8 cellular contexts compared by ENCODE assay signal in genomic region chr6:10030942-10031537, GRCh38.
DNase-seq lines count a peak whose midpoint lies in the region; ATAC-seq and TF ChIP-seq lines count a peak whose summit lies in the region.

No MANE protein-coding gene starts in this region.

- TF ChIP-seq EP300 in stomach (IDR thresholded peaks at IDR 0.05): no peak

- TF ChIP-seq CTCF in epithelial cell of esophagus (IDR thresholded peaks at IDR 0.05; ENCODE audit: insufficient read depth, low read depth, low read length, missing control alignments) (peak; percentile 55), stomach (IDR thresholded peaks at IDR 0.05) (peak in 4 of 7 experiments; percentile 15 to 56 (median 38))

- intact Hi-C loops in stomach (cut with DNase I; ENCODE audit: low total_unique reads): loop anchor here (10.0 kb wide), 1 partner anchor 394 kb away; no protein-coding TSS in a partner anchor

- no peaks in the 10 kb centered on the region for H3K36me3 ChIP-seq in stomach

- 64 to 72% (median 67%) methylated on average over 8 of the region's 8 CpGs for WGBS in stomach, 5 donors

- TF ChIP-seq POLR2A in stomach (IDR thresholded peaks at IDR 0.05): no peak

- ATAC-seq in HG03108 (IDR thresholded peaks at IDR 0.05; ENCODE audit: unreplicated experiment): no peak

- no peaks in the 10 kb centered on the region for H3K9me3 ChIP-seq in stomach

- DNase-seq in NCI-H82 (lab: John Stamatoyannopoulos, UW) (peak; percentile 23), NCI-H82 treated with DMSO at 0.1 percent for 48 hours (lab: John Stamatoyannopoulos, UW; ENCODE audit: unreplicated experiment) (no peak), NCI-H2029 (lab: John Stamatoyannopoulos, UW) (peak; percentile 21), epithelial cell of esophagus (ENCODE audit: low read depth) (peak; percentile 45), stomach (no peak), NCI-H128 (lab: John Stamatoyannopoulos, UW; ENCODE audit: unreplicated experiment) (no peak)
- no peak for DNase-seq in stimulated activated naive CD4-positive, alpha-beta T cell (lab: John Stamatoyannopoulos, UW)

- H3K27ac ChIP-seq in stomach: no peak overlapping the region

- H3K27me3 ChIP-seq in stomach: no peaks in the 10 kb centered on the region

- H3K4me1 ChIP-seq in stomach: peaks cover 0 to 9% (median 4%) of the 10 kb centered on the region in 4 donors

- H3K4me3 ChIP-seq in epithelial cell of esophagus (ENCODE audit: low read length) (no peak overlapping the region), stomach (no peak overlapping the region)

Comparison
In these comparisons a context has a peak if more than half of its experiments do, and no peak if none do; other contexts are left out.
1. DNase-seq: peak in NCI-H82 (single experiment), NCI-H2029 (single experiment) and epithelial cell of esophagus (single experiment); none in NCI-H82 treated with DMSO at 0.1 percent for 48 hours (single experiment), stomach (single experiment), NCI-H128 (single experiment) and stimulated activated naive CD4-positive, alpha-beta T cell (0 of 6).